8 cellular contexts compared by ENCODE assay signal in the genomic region with DNA sequence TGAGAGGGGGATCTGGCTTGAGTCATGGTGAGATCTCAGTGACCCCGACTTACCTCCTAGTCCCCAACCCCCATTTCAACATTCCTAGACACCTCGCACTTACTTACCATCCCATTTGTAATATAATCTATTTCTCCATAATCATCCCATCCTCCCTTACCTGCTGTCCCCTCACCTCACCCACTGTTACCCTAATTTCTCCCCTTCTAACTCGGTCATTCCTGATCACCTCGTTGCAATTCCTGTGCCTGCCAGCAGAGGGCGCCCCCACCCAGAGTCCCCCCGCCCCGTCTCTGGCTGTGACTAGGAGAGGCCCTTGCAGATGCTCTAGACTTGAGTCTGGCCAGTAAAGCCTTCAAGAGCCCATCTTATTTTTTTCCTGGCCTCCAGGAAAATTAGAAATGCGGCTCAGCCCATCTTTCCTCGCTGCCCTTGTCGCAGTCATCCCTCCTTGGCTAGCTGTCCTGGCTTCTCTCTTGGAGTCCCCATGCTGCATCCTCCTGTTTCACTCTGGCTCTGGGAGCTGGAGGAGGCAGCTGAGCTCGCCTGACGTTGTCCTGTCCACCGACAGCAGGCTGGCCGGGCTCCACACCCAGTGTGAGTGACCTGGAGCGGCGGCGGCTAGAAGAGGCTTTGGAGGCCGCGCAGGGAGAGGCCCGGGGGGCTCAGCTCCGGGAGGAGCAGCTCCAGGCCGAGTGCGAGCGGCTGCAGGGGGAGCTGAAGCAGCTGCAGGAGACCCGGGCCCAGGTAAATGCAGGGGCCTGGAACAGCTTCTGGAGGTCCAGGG. TPM values are rescaled to one million over a fixed set of nuclear protein-coding genes. Genes with fewer than 3 reads are reported as not detected.
DNase-seq lines count a peak whose midpoint lies in the region; ATAC-seq and TF ChIP-seq lines count a peak whose summit lies in the region.

No MANE protein-coding gene starts in this region.

- TF ChIP-seq EP300 in sigmoid colon (IDR thresholded peaks at IDR 0.05) = no peak

- H3K4me3 ChIP-seq in SU-DHL-6 (ENCODE audit: insufficient read depth, low read length, poor library complexity, severe bottlenecking) (no peak overlapping the region), heart right ventricle (no peak overlapping the region), sigmoid colon (no peak overlapping the region)

- H3K27me3 ChIP-seq in SU-DHL-6 (ENCODE audit: low read length) (no peaks in the 10 kb centered on the region), heart right ventricle (no peaks in the 10 kb centered on the region), sigmoid colon (no peaks in the 10 kb centered on the region)

- H3F3A ChIP-seq in SU-DHL-6 (ENCODE audit: insufficient read depth) = no peaks in the 10 kb centered on the region

- H3K36me3 Mint-ChIP-seq in Calu3 (ENCODE audit: insufficient read depth, unreplicated experiment) (peaks cover 20% of the 10 kb centered on the region), IgD-negative memory B cell (no peaks in the 10 kb centered on the region)
- H3K36me3 Mint-ChIP-seq in activated naive CD4-positive, alpha-beta T cell treated with anti-CD3 and anti-CD28 coated beads, Interleukin-2, amount 50 U/mL, for 72 hours = peaks cover 2 to 6% of the 10 kb centered on the region in 2 donors

- H3K4me1 ChIP-seq in heart right ventricle = peaks cover 0 to 39% (median 22%) of the 10 kb centered on the region in 9 donors
- peaks cover 0 to 16% (median 11%) of the 10 kb centered on the region in 4 donors for H3K4me1 ChIP-seq in sigmoid colon

- H3K9me3 Mint-ChIP-seq in Calu3 (ENCODE audit: low read depth, unreplicated experiment) (no peaks in the 10 kb centered on the region), IgD-negative memory B cell (no peaks in the 10 kb centered on the region)
- no peaks in the 10 kb centered on the region for H3K9me3 Mint-ChIP-seq in activated naive CD4-positive, alpha-beta T cell treated with anti-CD3 and anti-CD28 coated beads, Interleukin-2, amount 50 U/mL, for 72 hours

- no peak overlapping the region for H2AFZ ChIP-seq in SU-DHL-6 (ENCODE audit: low read depth, low read length, severe bottlenecking)

- H3K79me2 ChIP-seq in SU-DHL-6 (ENCODE audit: insufficient read depth, low read length) = no peaks in the 10 kb centered on the region

- H3K9ac ChIP-seq in SU-DHL-6 (ENCODE audit: low read length) = no peak overlapping the region

- DNase-seq in Calu3 (peak; percentile 85), heart right ventricle (peak; percentile 61 to 71), sigmoid colon (peak; percentile 74)
- peak; percentile 75 to 86 for DNase-seq in activated naive CD4-positive, alpha-beta T cell treated with anti-CD3 and anti-CD28 coated beads, Interleukin-2, amount 50 U/mL, for 72 hours (ENCODE audit: low spot score in 2 of 2)

- TF ChIP-seq CTCF in Calu3 (IDR thresholded peaks at IDR 0.05; ENCODE audit: unreplicated experiment) = peak; percentile 99
- TF ChIP-seq CTCF in SU-DHL-6 (IDR thresholded peaks at IDR 0.05; ENCODE audit: insufficient read depth, low read length, poor library complexity, severe bottlenecking) = peak; percentile 99
- peak in 8 of 9 donors; percentile 92 to 98 (median 94) for TF ChIP-seq CTCF in heart right ventricle (IDR thresholded peaks at IDR 0.05)
- peak; percentile 68 to 96 (median 80) for TF ChIP-seq CTCF in sigmoid colon (IDR thresholded peaks at IDR 0.05)

- intact Hi-C loops in Calu3 (cut with micrococcal nuclease; ENCODE audit: unreplicated experiment) = loop anchor here (2.0 kb wide), 1 partner anchor 104 kb away; no protein-coding TSS in a partner anchor
- intact Hi-C loops in heart right ventricle (cut with DNase I) = loop anchor here in 4 of 10 donors (5.0 to 10.0 kb wide), 3 partner anchors 86 to 106 kb away; no protein-coding TSS in a partner anchor
- intact Hi-C loops in sigmoid colon (cut with DNase I) = loop anchor here (5.0 kb wide), 2 partner anchors 47 to 93 kb away; no protein-coding TSS in a partner anchor

- H3K27me3 Mint-ChIP-seq in Calu3 (ENCODE audit: unreplicated experiment) (peaks cover 53% of the 10 kb centered on the region), IgD-negative memory B cell (no peaks in the 10 kb centered on the region)

- no peak overlapping the region for H3K27ac Mint-ChIP-seq in Calu3 (ENCODE audit: unreplicated experiment)
- peak overlapping the region; percentile 13 to 75 (median 18) for H3K27ac Mint-ChIP-seq in IgD-negative memory B cell
- peak overlapping the region in 1 of 2 donors; percentile 31 for H3K27ac Mint-ChIP-seq in activated naive CD4-positive, alpha-beta T cell treated with anti-CD3 and anti-CD28 coated beads, Interleukin-2, amount 50 U/mL, for 72 hours

- H4K20me1 ChIP-seq in SU-DHL-6 (ENCODE audit: low read depth, low read length) = no peaks in the 10 kb centered on the region

- ATAC-seq in activated naive CD4-positive, alpha-beta T cell treated with anti-CD3 and anti-CD28 coated beads, Interleukin-2, amount 50 U/mL, for 72 hours = peak; percentile 33 to 54
- ATAC-seq in heart right ventricle = no peak
- ATAC-seq in HG02610 (IDR thresholded peaks at IDR 0.05; ENCODE audit: unreplicated experiment) = no peak
- ATAC-seq in HG03378 (IDR thresholded peaks at IDR 0.05; ENCODE audit: unreplicated experiment) = no peak

- H3K36me3 ChIP-seq in SU-DHL-6 (ENCODE audit: low read length) = no peaks in the 10 kb centered on the region
- H3K36me3 ChIP-seq in heart right ventricle = peaks cover 0 to 68% (median 9%) of the 10 kb centered on the region in 9 donors
- peaks cover 3 to 28% (median 5%) of the 10 kb centered on the region in 4 donors for H3K36me3 ChIP-seq in sigmoid colon

- BruUV-seq in Calu3 (replicated peaks; lab: Mats Ljungman, UMichigan) = no TSS peak

- no peak overlapping the region for H3K4me2 ChIP-seq in SU-DHL-6 (ENCODE audit: low read depth, low read length, poor library complexity, severe bottlenecking)

- no peaks in the 10 kb centered on the region for H3K9me3 ChIP-seq in SU-DHL-6 (ENCODE audit: insufficient read depth, low read length)
- no peaks in the 10 kb centered on the region for H3K9me3 ChIP-seq in heart right ventricle
- no peaks in the 10 kb centered on the region for H3K9me3 ChIP-seq in sigmoid colon

- no peak overlapping the region for H3K27ac ChIP-seq in SU-DHL-6 (ENCODE audit: low read depth, low read length)
- peak overlapping the region in 1 of 10 donors; percentile 10 for H3K27ac ChIP-seq in heart right ventricle
- H3K27ac ChIP-seq in sigmoid colon = no peak overlapping the region

- TF ChIP-seq POLR2A in sigmoid colon (IDR thresholded peaks at IDR 0.05) = no peak

- CTCF ChIA-PET in Calu3 (lab: Charles Lee) = interaction anchor here (0.6 to 2.7 kb wide), 5 partner anchors 12 to 133 kb away, joined by 3 to 9 read pairs (median 4); partner anchors contain the start of genes LRRC46 and MRPL10

- H3K9me2 ChIP-seq in SU-DHL-6 (replicated peaks; ENCODE audit: insufficient read depth, low read length) = no peaks in the 10 kb centered on the region

- H3K4me3 Mint-ChIP-seq in Calu3 (ENCODE audit: low read depth, unreplicated experiment) (no peak overlapping the region), IgD-negative memory B cell (peak overlapping the region in 1 of 4 donors; percentile 13)

- WGBS in heart right ventricle, 2 donors = 65% methylated on average over 25 of the region's 25 CpGs
- 63 to 66% methylated on average over 25 of the region's 25 CpGs for WGBS in sigmoid colon, 2 donors

- peaks cover 8% of the 10 kb centered on the region for H3K4me1 Mint-ChIP-seq in Calu3 (ENCODE audit: low read depth, unreplicated experiment)
- H3K4me1 Mint-ChIP-seq in IgD-negative memory B cell = peaks cover 7 to 27% (median 25%) of the 10 kb centered on the region in 3 donors

RNA-seq across cellular contexts. Expression of gene TBKBP1, which starts 5.0 kb away (rescaled TPM):
- total RNA-seq in Calu3 (2022) = 6.4 and 6.5 TPM in 2 replicates
- 0.24 TPM for polyA plus RNA-seq in IgD-negative memory B cell
- total RNA-seq in activated naive CD4-positive, alpha-beta T cell treated with anti-CD3 and anti-CD28 coated beads, Interleukin-2, amount 50 U/mL, for 72 hours = 10 to 100 TPM; 15.4 to 21.4 TPM
- total RNA-seq in heart right ventricle = 10 to 100 TPM in 9 of 10 donors, 1 to 10 TPM in 1; 8.4 to 19.9 (median 12.6) TPM
- 10 to 100 TPM in 1 of 2 donors, 1 to 10 TPM in 1; 9.9 to 27.9 TPM for polyA plus RNA-seq in heart right ventricle
- total RNA-seq in sigmoid colon = 10 to 100 TPM in 2 of 4 donors, 1 to 10 TPM in 2; 7.8 to 25.5 (median 11.2) TPM
- 1 to 10 TPM; 3.5 to 4.6 (median 4.2) TPM for polyA plus RNA-seq in sigmoid colon

RNA-seq across cellular contexts. Expression of gene TBX21, which starts 34.1 kb away (rescaled TPM):
- total RNA-seq in Calu3 (2022) (not detected in 2 replicates), heart right ventricle (1 to 10 TPM in 1 of 10 donors, under 1 TPM in 5, not detected in 4; 0.11 to 2.0 (median 0.29) TPM), sigmoid colon (under 1 TPM in 2 of 4 donors, not detected in 2; 0.36 to 0.41 TPM)
- polyA plus RNA-seq in IgD-negative memory B cell (10.0 TPM), heart right ventricle (under 1 TPM; 0.07 to 0.15 TPM), sigmoid colon (1 to 10 TPM in 1 of 3 donors, under 1 TPM in 2; under 0.01 to 1.2 (median 0.23) TPM)
- 10 to 100 TPM; 39.6 to 73.5 TPM for total RNA-seq in activated naive CD4-positive, alpha-beta T cell treated with anti-CD3 and anti-CD28 coated beads, Interleukin-2, amount 50 U/mL, for 72 hours

RNA-seq across cellular contexts. Expression of gene KPNB1, which starts 49.2 kb away (rescaled TPM):
- 511 and 538 TPM in 2 replicates for total RNA-seq in Calu3 (2022)
- 28.4 TPM for polyA plus RNA-seq in IgD-negative memory B cell
- total RNA-seq in activated naive CD4-positive, alpha-beta T cell treated with anti-CD3 and anti-CD28 coated beads, Interleukin-2, amount 50 U/mL, for 72 hours = 100 to 1,000 TPM; 560 to 601 TPM
- 100 to 1,000 TPM; 167 to 236 (median 190) TPM for total RNA-seq in heart right ventricle
- polyA plus RNA-seq in heart right ventricle = 10 to 100 TPM; 30.6 to 66.4 TPM
- 100 to 1,000 TPM; 185 to 268 (median 214) TPM for total RNA-seq in sigmoid colon
- 100 to 1,000 TPM in 1 of 3 donors, 10 to 100 TPM in 2; 23.4 to 103 (median 39.1) TPM for polyA plus RNA-seq in sigmoid colon

Comparison
In these comparisons a context has a peak if more than half of its experiments do, and no peak if none do; other contexts are left out.
1. ATAC-seq: peak in activated naive CD4-positive, alpha-beta T cell treated with anti-CD3 and anti-CD28 coated beads, Interleukin-2, amount 50 U/mL, for 72 hours (2 of 2); none in heart right ventricle (0 of 8), HG02610 (single experiment) and HG03378 (single experiment).
2. RNA of gene TBX21, which starts 34.1 kb away (total RNA-seq): 39.6 to 73.5 TPM in activated naive CD4-positive, alpha-beta T cell treated with anti-CD3 and anti-CD28 coated beads, Interleukin-2, amount 50 U/mL, for 72 hours; 0.36 to 0.41 TPM in sigmoid colon, 0.11 to 2.0 TPM in heart right ventricle and not detected in Calu3; every median in the first group is over 10 times any median in the second.
3. Peak in every context shown above with its lines, with median percentiles within 50 percentile points of each other: DNase-seq and CTCF ChIP-seq.